1 cellular context compared by ENCODE assay signal in the genomic region with DNA sequence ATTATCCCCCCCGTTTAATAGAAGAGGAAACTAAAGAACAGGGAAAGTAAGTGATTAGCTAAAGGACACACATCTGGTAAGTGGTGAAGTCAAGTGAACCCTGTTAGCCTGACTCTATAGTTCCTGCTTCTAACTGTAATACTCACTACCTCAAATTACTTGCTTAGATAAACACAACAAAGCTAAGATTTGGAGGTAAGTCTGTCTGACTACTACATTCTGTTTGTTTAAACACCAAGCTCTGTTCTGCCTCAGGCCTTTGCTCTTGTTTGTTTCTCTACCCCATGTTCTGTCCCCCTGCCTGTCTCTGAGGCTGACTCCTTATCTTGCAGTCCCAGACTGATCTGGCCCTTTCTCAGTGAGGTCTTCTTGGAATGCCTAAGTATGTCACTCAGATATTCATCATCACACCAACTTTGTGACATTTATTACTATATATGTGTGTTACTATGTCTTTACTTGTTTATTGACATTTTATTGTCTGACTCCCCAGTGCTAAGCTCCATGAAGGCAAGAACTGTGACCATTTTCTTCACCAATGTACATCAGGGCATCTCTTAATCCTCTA.
TF ChIP-seq lines count a peak whose summit lies in the region.

No MANE protein-coding gene starts in this region.

TF ChIP-seq in A549, 52 proteins besides CTCF, POLR2A, EP300 and RAD21 (continued from another document):
- TF ChIP-seq, protein P1, sequence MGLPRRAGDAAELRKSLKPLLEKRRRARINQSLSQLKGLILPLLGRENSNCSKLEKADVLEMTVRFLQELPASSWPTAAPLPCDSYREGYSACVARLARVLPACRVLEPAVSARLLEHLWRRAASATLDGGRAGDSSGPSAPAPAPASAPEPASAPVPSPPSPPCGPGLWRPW (IDR thresholded peaks at IDR 0.05), result no peak
- TF ChIP-seq ZC3H11A (IDR thresholded peaks at IDR 0.05), result no peak
